Comparison of ENCODE assay signal across 27 cellular contexts in genomic region chr2:158783923-158784322, GRCh38. TPM values are rescaled to one million over a fixed set of nuclear protein-coding genes. Genes with fewer than 3 reads are reported as not detected.
DNase-seq lines count a peak whose midpoint lies in the region; ATAC-seq, FAIRE-seq and TF ChIP-seq lines count a peak whose summit lies in the region.
"Had no signal": no experiment of that assay in that cellular context is flagged by ENCODE, and none has a peak within 500 bp of the region (broad histone marks: within the 10 kb centered on the region; RNA-seq: fewer than 3 reads in every experiment).

No MANE protein-coding gene starts in this region.

- H3K27ac ChIP-seq in mammary epithelial cell (ENCODE audit: insufficient read depth, low read depth, low read length) (no peak overlapping the region), breast epithelium (no peak overlapping the region), OCI-LY7 (ENCODE audit: low read depth, low read length, poor library complexity, severe bottlenecking) (no peak overlapping the region), keratinocyte (ENCODE audit: control insufficient read depth, insufficient read depth, low read length) (peak overlapping the region; percentile 36), aorta (ENCODE audit: low read depth in 1 of 2, low read length in 2 of 2) (no peak overlapping the region)
- H3K27ac ChIP-seq: C4-2B had no signal

- no peaks in the 10 kb centered on the region for H3K9me1 ChIP-seq in keratinocyte (ENCODE audit: control insufficient read depth, extremely low read depth, insufficient read depth, low read length)

- intact Hi-C loops in mammary epithelial cell (cut with micrococcal nuclease) = no loop called here
- intact Hi-C loops in breast epithelium (cut with DNase I; ENCODE audit: low total_unique reads) = no loop called here
- intact Hi-C loops in OCI-LY7 (cut with micrococcal nuclease; ENCODE audit: unreplicated experiment) = no loop called here
- intact Hi-C loops in aorta (cut with DNase I) = no loop called here

- no peaks in the 10 kb centered on the region for H3K9me2 ChIP-seq in OCI-LY7 (ENCODE audit: insufficient read depth, low read length)

- in situ Hi-C loops in mammary epithelial cell (cut with MboI; ENCODE audit: low sequenced_read_pairs in 2 of 2) = no loop called here

- WGBS in mammary epithelial cell (ENCODE audit: low coverage, missing lambda C conversion rate) = 8% methylated on average over 2 of the region's 2 CpGs
- 68 to 84% methylated on average over 2 of the region's 2 CpGs for WGBS in aorta, 2 donors

- TF ChIP-seq CTCF in mammary epithelial cell (conservative IDR thresholded peaks at IDR 0.05 in 1 of 2, IDR thresholded peaks at IDR 0.05 in 1 of 2; ENCODE audit: extremely low read depth in 1 of 2, insufficient read depth in 1 of 2, low read depth in 1 of 2, low read length in 2 of 2) (no peak), breast epithelium (IDR thresholded peaks at IDR 0.05) (no peak), OCI-LY7 (conservative IDR thresholded peaks at IDR 0.05; ENCODE audit: low read length) (no peak), keratinocyte (optimal IDR thresholded peaks at IDR 0.05 in 1 of 3, IDR thresholded peaks at IDR 0.05 in 1 of 3, conservative IDR thresholded peaks at IDR 0.05 in 1 of 3; ENCODE audit: extremely low read depth in 1 of 3, insufficient read depth in 2 of 3, low read length in 3 of 3) (no peak)

- H3K36me3 ChIP-seq in mammary epithelial cell (ENCODE audit: insufficient read depth, low read length) (no peaks in the 10 kb centered on the region), breast epithelium (no peaks in the 10 kb centered on the region), OCI-LY7 (ENCODE audit: insufficient read depth, low read length) (no peaks in the 10 kb centered on the region), keratinocyte (ENCODE audit: control insufficient read depth in 2 of 2, extremely low read depth in 1 of 2, insufficient read depth in 2 of 2, low read length in 2 of 2) (no peaks in the 10 kb centered on the region), aorta (ENCODE audit: control insufficient read depth in 1 of 2, insufficient read depth in 2 of 2, low read length in 1 of 2) (no peaks in the 10 kb centered on the region)
- H3K36me3 ChIP-seq: HAP-1 had no signal

- H3K4me2 ChIP-seq in mammary epithelial cell (ENCODE audit: insufficient read depth, low read depth, low read length) (peak overlapping the region; percentile 50), OCI-LY7 (ENCODE audit: low read length) (peak overlapping the region; percentile 22; the same call in 1 of the 2 replicates), keratinocyte (ENCODE audit: control insufficient read depth, extremely low read depth, insufficient read depth, low read depth, low read length) (peak overlapping the region; percentile 72)

- no peak for TF ChIP-seq POLR2A in breast epithelium (IDR thresholded peaks at IDR 0.05)

- ATAC-seq in aorta (ENCODE audit: low FRiP score) (no peak), HG02973 (IDR thresholded peaks at IDR 0.05; ENCODE audit: unreplicated experiment) (no peak)
- ATAC-seq: left ventricle myocardium superior; naive thymus-derived CD8-positive, alpha-beta T cell; PC-3 had no signal

- H3K4me3 ChIP-seq in mammary epithelial cell (replicated peaks in 1 of 3; ENCODE audit: insufficient read depth in 1 of 3, low read depth in 2 of 3, low read length in 3 of 3) = no peak overlapping the region
- H3K4me3 ChIP-seq in breast epithelium = no peak overlapping the region
- H3K4me3 ChIP-seq in OCI-LY7 (ENCODE audit: low read depth, low read length, poor library complexity, severe bottlenecking) = no peak overlapping the region
- H3K4me3 ChIP-seq in keratinocyte (ENCODE audit: control insufficient read depth in 2 of 3, extremely low read depth in 1 of 3, insufficient read depth in 2 of 3, low read depth in 1 of 3, low read length in 3 of 3) = peak overlapping the region in 1 of 3 experiments; percentile 6
- H3K4me3 ChIP-seq in aorta (ENCODE audit: low read length in 2 of 2) = no peak overlapping the region
- H3K4me3 ChIP-seq: HAP-1 had no signal

- dilution Hi-C loops in mammary epithelial cell (cut with HindIII; ENCODE audit: low sequenced_read_pairs) = no loop called here
- dilution Hi-C loops in keratinocyte (cut with MboI; ENCODE audit: extremely low pct_ligation_motif_present, low sequenced_read_pairs) = no loop called here

- H3K9ac ChIP-seq in mammary epithelial cell (ENCODE audit: insufficient read depth, low read length) (no peak overlapping the region), keratinocyte (ENCODE audit: control insufficient read depth, extremely low read depth, insufficient read depth, low read length) (no peak overlapping the region)

- no peaks in the 10 kb centered on the region for H4K20me1 ChIP-seq in mammary epithelial cell (ENCODE audit: insufficient read depth, low read length)
- H4K20me1 ChIP-seq in OCI-LY7 (ENCODE audit: insufficient read depth, low read length) = no peaks in the 10 kb centered on the region
- H4K20me1 ChIP-seq in keratinocyte (ENCODE audit: control insufficient read depth, extremely low read depth, insufficient read depth, low read length) = no peaks in the 10 kb centered on the region

- BruUV-seq in mammary epithelial cell (replicated peaks; lab: Mats Ljungman, UMichigan) (no TSS peak), OCI-LY7 (replicated peaks; lab: Mats Ljungman, UMichigan) (no TSS peak)

- H2AFZ ChIP-seq in mammary epithelial cell (ENCODE audit: low read depth, low read length) = peak overlapping the region; percentile 83
- no peak overlapping the region for H2AFZ ChIP-seq in OCI-LY7 (ENCODE audit: low read length)
- H2AFZ ChIP-seq in keratinocyte (ENCODE audit: control insufficient read depth, low read length) = peak overlapping the region; percentile 64

- peak; percentile 37 for DNase-seq in mammary epithelial cell
- DNase-seq in breast epithelium (ENCODE audit: low spot score in 2 of 2) = no peak
- DNase-seq in OCI-LY7 (ENCODE audit: low spot score) = peak; percentile 20
- no peak for DNase-seq in keratinocyte (ENCODE audit: low read depth, low spot score)
- no peak for DNase-seq in aorta
- no peak for DNase-seq in stimulated activated CD4-positive, alpha-beta T cell treated with anti-CD3 and anti-CD28 coated beads, Interleukin-4, amount 100 ng/mL, for 1 hour
- DNase-seq in NCI-H128 (lab: John Stamatoyannopoulos, UW; ENCODE audit: unreplicated experiment) = no peak
- DNase-seq: ACHN; activated CD4-positive, alpha-beta T cell treated with anti-CD3 and anti-CD28 coated beads for 4 hours; activated effector memory CD4-positive, alpha-beta T cell treated with Interleukin-2 at 50 U/mL for 16 hours; activated T-cell treated with anti-CD3 and anti-CD28 coated beads for 4 hours; anterior cingulate cortex; endodermal cell; left ventricle myocardium superior; naive thymus-derived CD8-positive, alpha-beta T cell; NCI-H1694 treated with DMSO at 0.1 percent for 48 hours; NCI-H2227 treated with DMSO at 0.1 percent for 48 hours; NCI-H82; PC-3; trophoblast cell had no signal

- FAIRE-seq in keratinocyte (lab: Jason Lieb, UNC) = peak; percentile 84

- H3K27me3 ChIP-seq in mammary epithelial cell (ENCODE audit: insufficient read depth, low read length) = no peaks in the 10 kb centered on the region
- no peaks in the 10 kb centered on the region for H3K27me3 ChIP-seq in breast epithelium
- no peaks in the 10 kb centered on the region for H3K27me3 ChIP-seq in keratinocyte (ENCODE audit: control insufficient read depth, extremely low read depth, insufficient read depth, low read length)
- H3K27me3 ChIP-seq in aorta (ENCODE audit: control insufficient read depth in 1 of 2, insufficient read depth in 2 of 2, low read length in 1 of 2) = no peaks in the 10 kb centered on the region

- H3K79me2 ChIP-seq in mammary epithelial cell (ENCODE audit: insufficient read depth, low read length) (no peaks in the 10 kb centered on the region), OCI-LY7 (ENCODE audit: insufficient read depth, low read depth, low read length) (no peaks in the 10 kb centered on the region), keratinocyte (ENCODE audit: control insufficient read depth, insufficient read depth, low read length) (no peaks in the 10 kb centered on the region)

- H3K4me1 ChIP-seq in mammary epithelial cell (ENCODE audit: insufficient read depth, low read length) = peaks cover 19% of the 10 kb centered on the region
- H3K4me1 ChIP-seq in breast epithelium = no peaks in the 10 kb centered on the region
- no peaks in the 10 kb centered on the region for H3K4me1 ChIP-seq in OCI-LY7 (ENCODE audit: insufficient read depth, low read length, poor library complexity, severe bottlenecking)
- peaks cover 33% of the 10 kb centered on the region for H3K4me1 ChIP-seq in keratinocyte (ENCODE audit: control insufficient read depth, extremely low read depth, insufficient read depth, low read length)
- H3K4me1 ChIP-seq in aorta (ENCODE audit: control insufficient read depth in 1 of 2, insufficient read depth in 2 of 2, low read length in 2 of 2) = peaks cover 3 to 17% of the 10 kb centered on the region in 2 donors
- H3K4me1 ChIP-seq: HAP-1 had no signal

- H3K9me3 ChIP-seq in mammary epithelial cell (replicated peaks; ENCODE audit: insufficient read depth, low read length) (no peaks in the 10 kb centered on the region), breast epithelium (peaks cover 0 to 7% of the 10 kb centered on the region in 2 donors), OCI-LY7 (ENCODE audit: low read length) (no peaks in the 10 kb centered on the region), keratinocyte (ENCODE audit: control insufficient read depth, low read depth, low read length) (no peaks in the 10 kb centered on the region), aorta (ENCODE audit: control insufficient read depth, low read length) (no peaks in the 10 kb centered on the region)
- H3K9me3 ChIP-seq: HAP-1 had no signal

- CTCF ChIA-PET in mammary epithelial cell (lab: Charles Lee; ENCODE audit: low non-redundant PET) = no interaction called here
- CTCF ChIA-PET in OCI-LY7 (lab: Charles Lee; ENCODE audit: unreplicated experiment) = no interaction called here

- POLR2A ChIA-PET in OCI-LY7 (lab: Charles Lee) = no interaction called here

RNA-seq across cellular contexts. Expression of gene DAPL1, which starts 11.2 kb away (rescaled TPM):
- 1 to 10 TPM; 1.2 to 1.6 TPM for total RNA-seq in mammary epithelial cell
- 5.2 TPM for polyA plus RNA-seq in mammary epithelial cell
- not detected for polyA minus RNA-seq in mammary epithelial cell
- not detected for total RNA-seq in breast epithelium
- not detected in 2 replicates for total RNA-seq in OCI-LY7 (2014; rRNA removed; shearing (Covaris generic))
- not detected in 2 replicates for total RNA-seq in OCI-LY7 (2022)
- polyA plus RNA-seq in keratinocyte = 1.1 to 5.9 TPM (median 4.8 TPM) in 3 replicates
- 4.4 TPM for polyA plus RNA-seq in keratinocyte (2011; ENCODE audit: low read depth)
- polyA plus RNA-seq in keratinocyte (2011; cell fraction: cytosol; rRNA removed) = 3.6 TPM in 2 replicates
- 1.2 and 1.8 TPM in 2 replicates for polyA plus RNA-seq in keratinocyte (2011; cell fraction: nucleus; rRNA removed)
- 1.2 and 42.0 TPM in 2 replicates for polyA plus RNA-seq in keratinocyte (2012; ENCODE audit: low replicate concordance)
- polyA minus RNA-seq in keratinocyte = 1.9 TPM in 1 of 3 replicates, not detected in the others
- polyA minus RNA-seq in keratinocyte (2011; cell fraction: cytosol; rRNA and poly(A)+ RNA removed) = not detected
- polyA minus RNA-seq in keratinocyte (2011; cell fraction: nucleus; rRNA and poly(A)+ RNA removed) = not detected in 2 replicates
- total RNA-seq in aorta = not detected
- 10 to 100 TPM in 1 of 2 donors, 1 to 10 TPM in 1; 1.1 to 14.5 TPM for polyA plus RNA-seq in aorta
- total RNA-seq: cardiac septum; Daoy; endodermal cell; fibroblast of lung; left ventricle myocardium superior; naive thymus-derived CD8-positive, alpha-beta T cell; PC-3; T-helper 2 cell treated with Interferon-gamma antibody and Interleukin-4, amounts not matched to agents 100 ng/mL and 5 ng/mL, for 36 hours had no signal
- polyA plus RNA-seq: fibroblast of lung; naive thymus-derived CD8-positive, alpha-beta T cell had no signal

Comparison
In these comparisons a context has a peak if more than half of its experiments do, and no peak if none do; other contexts are left out.
1. DNase-seq: peak in mammary epithelial cell (single experiment) and OCI-LY7 (single experiment); none in breast epithelium (0 of 2), keratinocyte (single experiment), aorta (0 of 2), stimulated activated CD4-positive, alpha-beta T cell treated with anti-CD3 and anti-CD28 coated beads, Interleukin-4, amount 100 ng/mL, for 1 hour (single experiment) and NCI-H128 (single experiment).
2. H3K4me2 ChIP-seq: peak in every context shown above with its lines; median percentile 72 in keratinocyte; 50 in mammary epithelial cell; 22 in OCI-LY7.